Comparison of ENCODE assay signal across 10 cellular contexts in the genomic region with DNA sequence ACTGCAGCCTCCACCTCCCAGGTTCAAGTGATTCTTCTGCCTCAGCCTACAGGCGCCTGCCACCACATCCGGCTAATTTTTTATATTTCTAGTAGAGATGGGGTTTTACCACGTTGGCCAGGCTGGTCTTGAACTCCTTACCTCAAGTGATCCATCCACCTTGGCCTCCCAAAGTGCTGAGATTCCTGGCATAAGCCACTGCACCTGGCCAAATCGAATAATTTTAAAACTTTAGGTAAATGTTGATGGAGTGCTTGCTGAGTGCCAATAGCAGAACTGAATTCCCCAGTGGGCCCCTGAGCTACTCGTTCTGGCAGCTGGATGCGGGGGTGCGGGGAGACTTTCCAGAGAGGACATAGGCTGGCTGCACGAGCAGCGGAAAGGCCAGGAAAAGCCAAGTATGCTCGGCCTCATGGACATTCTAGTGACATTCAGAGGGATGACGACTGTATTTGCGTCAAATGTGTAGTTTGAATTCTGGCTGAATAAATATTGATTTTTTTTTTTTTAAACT. TPM values are rescaled to one million over a fixed set of nuclear protein-coding genes. Genes with fewer than 3 reads are reported as not detected.
DNase-seq lines count a peak whose midpoint lies in the region; ATAC-seq, FAIRE-seq and TF ChIP-seq lines count a peak whose summit lies in the region.
"Had no signal": no experiment of that assay in that cellular context is flagged by ENCODE, and none has a peak within 500 bp of the region (broad histone marks: within the 10 kb centered on the region; RNA-seq: fewer than 3 reads in every experiment).

No MANE protein-coding gene starts in this region.

- H3K4me1 ChIP-seq in CD4-positive, CD25-positive, alpha-beta regulatory T cell (ENCODE audit: control insufficient read depth, insufficient read depth, low read length, poor library complexity, severe bottlenecking), result peaks cover 46% of the 10 kb centered on the region
- peaks cover 16 to 35% (median 24%) of the 10 kb centered on the region in 3 donors for H3K4me1 ChIP-seq in pancreas
- H3K4me1 ChIP-seq: neural progenitor cell had no signal

- H3K27ac ChIP-seq in CD4-positive, CD25-positive, alpha-beta regulatory T cell (ENCODE audit: insufficient read depth, low read length, poor library complexity, severe bottlenecking), result peak overlapping the region; percentile 94
- H3K27ac ChIP-seq in pancreas, result peak overlapping the region; percentile 67 to 94 (median 82)
- H3K27ac ChIP-seq: neural progenitor cell had no signal

- intact Hi-C loops in pancreas (cut with DNase I), result no loop called here

- ATAC-seq in CD4-positive, CD25-positive, alpha-beta regulatory T cell (ENCODE audit: low read depth in 2 of 2), result no peak
- ATAC-seq in pancreas, result peak; percentile 49 to 80 (median 59)

- H3K36me3 ChIP-seq in CD4-positive, CD25-positive, alpha-beta regulatory T cell (ENCODE audit: control insufficient read depth, insufficient read depth, low read length), result peaks cover 31% of the 10 kb centered on the region
- peaks cover 0 to 3% (median 0%) of the 10 kb centered on the region in 3 donors for H3K36me3 ChIP-seq in pancreas

- no peaks in the 10 kb centered on the region for H3K27me3 Mint-ChIP-seq in CD4-positive, CD25-positive, alpha-beta regulatory T cell
- no peaks in the 10 kb centered on the region for H3K27me3 Mint-ChIP-seq in mesothelial cell of epicardium (ENCODE audit: low read depth)

- peak overlapping the region; percentile 80 to 87 (median 84) for H3K4me3 Mint-ChIP-seq in CD4-positive, CD25-positive, alpha-beta regulatory T cell
- H3K4me3 Mint-ChIP-seq in mesothelial cell of epicardium, result no peak overlapping the region
- H3K4me3 Mint-ChIP-seq: neural progenitor cell had no signal

- H3K9me3 Mint-ChIP-seq in CD4-positive, CD25-positive, alpha-beta regulatory T cell, result no peaks in the 10 kb centered on the region
- H3K9me3 Mint-ChIP-seq in mesothelial cell of epicardium, result no peaks in the 10 kb centered on the region
- H3K9me3 Mint-ChIP-seq: neural progenitor cell had no signal

- WGBS in pancreas, 2 donors, result 35 to 38% methylated on average over 12 of the region's 12 CpGs

- TF ChIP-seq CTCF in fibroblast of mammary gland (conservative IDR thresholded peaks at IDR 0.05; ENCODE audit: control insufficient read depth, insufficient read depth, low read depth, low read length) (no peak), pancreas (IDR thresholded peaks at IDR 0.05) (no peak), mesothelial cell of epicardium (IDR thresholded peaks at IDR 0.05; ENCODE audit: unreplicated experiment) (no peak)

- H3K27ac Mint-ChIP-seq in CD4-positive, CD25-positive, alpha-beta regulatory T cell, result peak overlapping the region; percentile 92 to 100 (median 97)
- no peak overlapping the region for H3K27ac Mint-ChIP-seq in mesothelial cell of epicardium
- H3K27ac Mint-ChIP-seq: neural progenitor cell had no signal

- H3K9me3 ChIP-seq in CD4-positive, CD25-positive, alpha-beta regulatory T cell (ENCODE audit: control insufficient read depth in 2 of 2, low read length in 2 of 2), result no peaks in the 10 kb centered on the region
- H3K9me3 ChIP-seq in pancreas, result no peaks in the 10 kb centered on the region

- FAIRE-seq in pancreas (lab: Jason Lieb, UNC), result no peak

- peaks cover 12% of the 10 kb centered on the region for H3K36me3 Mint-ChIP-seq in CD4-positive, CD25-positive, alpha-beta regulatory T cell
- H3K36me3 Mint-ChIP-seq in mesothelial cell of epicardium, result peaks cover 20% of the 10 kb centered on the region

- peak overlapping the region; percentile 26 for H3K4me3 ChIP-seq in CD4-positive, CD25-positive, alpha-beta regulatory T cell (ENCODE audit: low read depth, low read length)
- H3K4me3 ChIP-seq in fibroblast of mammary gland (ENCODE audit: control insufficient read depth, low read depth, low read length) (no peak overlapping the region), pancreas (peak overlapping the region in 1 of 4 donors; percentile 7)
- H3K4me3 ChIP-seq: neural progenitor cell had no signal

- no peaks in the 10 kb centered on the region for H3K27me3 ChIP-seq in CD4-positive, CD25-positive, alpha-beta regulatory T cell (ENCODE audit: control insufficient read depth, insufficient read depth, low read length)
- H3K27me3 ChIP-seq in pancreas, result no peaks in the 10 kb centered on the region
- H3K27me3 ChIP-seq: neural progenitor cell had no signal

- peak in 2 of 3 donors; percentile 43 to 53 for DNase-seq in CD4-positive, CD25-positive, alpha-beta regulatory T cell
- peak; percentile 76 to 89 for DNase-seq in SHP77 (lab: John Stamatoyannopoulos, UW)
- DNase-seq in fibroblast of mammary gland (ENCODE audit: low read depth), result peak; percentile 34
- DNase-seq in pancreas, result peak; percentile 53 to 75 (median 68)
- DNase-seq in mesothelial cell of epicardium (ENCODE audit: low spot score in 2 of 2, unreplicated experiment in 2 of 2), result no peak
- DNase-seq in NCI-H2081 treated with DMSO at 0.1 percent for 48 hours (lab: John Stamatoyannopoulos, UW), result no peak
- DNase-seq in HCEC 1CT, result no peak
- no peak for DNase-seq in UCSD-AML1 (lab: John Stamatoyannopoulos, UW; ENCODE audit: unreplicated experiment)
- DNase-seq: erythroblast had no signal

- peaks cover 8 to 70% (median 44%) of the 10 kb centered on the region in 4 donors for H3K4me1 Mint-ChIP-seq in CD4-positive, CD25-positive, alpha-beta regulatory T cell
- H3K4me1 Mint-ChIP-seq in mesothelial cell of epicardium, result no peaks in the 10 kb centered on the region
- H3K4me1 Mint-ChIP-seq: neural progenitor cell had no signal

RNA-seq across cellular contexts. Expression of gene TRAF2, which starts 16.8 kb away (rescaled TPM):
- total RNA-seq in CD4-positive, CD25-positive, alpha-beta regulatory T cell, result 28.6 TPM
- polyA plus RNA-seq in CD4-positive, CD25-positive, alpha-beta regulatory T cell, result 10 to 100 TPM; 11.0 to 23.0 (median 15.6) TPM
- total RNA-seq in pancreas (10 to 100 TPM in 1 of 6 donors, 1 to 10 TPM in 5; 4.8 to 13.4 (median 6.9) TPM), mesothelial cell of epicardium (16.0 to 18.1 TPM (median 17.4 TPM) in 3 replicates)
- polyA plus RNA-seq in pancreas, result 10 to 100 TPM; 14.4 TPM

RNA-seq across cellular contexts. Expression of gene EDF1, which starts 37.0 kb away (rescaled TPM):
- 219 TPM for total RNA-seq in CD4-positive, CD25-positive, alpha-beta regulatory T cell
- polyA plus RNA-seq in CD4-positive, CD25-positive, alpha-beta regulatory T cell, result 100 to 1,000 TPM; 297 to 398 (median 339) TPM
- 100 to 1,000 TPM; 230 to 422 (median 268) TPM for total RNA-seq in pancreas
- 100 to 1,000 TPM; 443 to 612 TPM for polyA plus RNA-seq in pancreas
- total RNA-seq in mesothelial cell of epicardium, result 275 to 294 TPM (median 275 TPM) in 3 replicates

RNA-seq across cellular contexts. Expression of gene FBXW5, which starts 41.4 kb away (rescaled TPM):
- total RNA-seq in CD4-positive, CD25-positive, alpha-beta regulatory T cell, result 96.9 TPM
- polyA plus RNA-seq in CD4-positive, CD25-positive, alpha-beta regulatory T cell, result 100 to 1,000 TPM in 3 of 4 donors, 10 to 100 TPM in 1; 91.6 to 134 (median 121) TPM
- 10 to 100 TPM; 56.2 to 80.2 (median 60.4) TPM for total RNA-seq in pancreas
- polyA plus RNA-seq in pancreas, result 100 to 1,000 TPM; 112 to 117 TPM
- 58.9 to 62.3 TPM (median 59.8 TPM) in 3 replicates for total RNA-seq in mesothelial cell of epicardium

RNA-seq across cellular contexts. Expression of gene C8G, which starts 41.9 kb away (rescaled TPM):
- 1.1 TPM for total RNA-seq in CD4-positive, CD25-positive, alpha-beta regulatory T cell
- under 1 TPM in 1 of 4 donors, not detected in 3; 0.96 TPM for polyA plus RNA-seq in CD4-positive, CD25-positive, alpha-beta regulatory T cell
- 1 to 10 TPM in 1 of 6 donors, under 1 TPM in 4, not detected in 1; 0.24 to 1.2 (median 0.43) TPM for total RNA-seq in pancreas
- 1 to 10 TPM in 1 of 2 donors, under 1 TPM in 1; 0.84 to 5.0 TPM for polyA plus RNA-seq in pancreas
- 1.5 to 2.5 TPM (median 1.5 TPM) in 3 replicates for total RNA-seq in mesothelial cell of epicardium

RNA-seq across cellular contexts. Expression of gene LCN12, which starts 49.0 kb away (rescaled TPM):
- 1.4 TPM for total RNA-seq in CD4-positive, CD25-positive, alpha-beta regulatory T cell
- polyA plus RNA-seq in CD4-positive, CD25-positive, alpha-beta regulatory T cell, result not detected
- 1 to 10 TPM in 5 of 6 donors, under 1 TPM in 1; 0.57 to 7.6 (median 3.0) TPM for total RNA-seq in pancreas
- polyA plus RNA-seq in pancreas, result 10 to 100 TPM in 1 of 2 donors, 1 to 10 TPM in 1; 9.0 to 16.5 TPM
- total RNA-seq in mesothelial cell of epicardium, result 13.3 to 15.9 TPM (median 13.8 TPM) in 3 replicates

Comparison
In these comparisons a context has a peak if more than half of its experiments do, and no peak if none do; other contexts are left out.
1. ATAC-seq: peak in pancreas (4 of 4); none in CD4-positive, CD25-positive, alpha-beta regulatory T cell (0 of 2).
2. DNase-seq: peak in CD4-positive, CD25-positive, alpha-beta regulatory T cell (2 of 3), SHP77 (2 of 2), fibroblast of mammary gland (single experiment) and pancreas (6 of 6); none in mesothelial cell of epicardium (0 of 2), NCI-H2081 treated with DMSO at 0.1 percent for 48 hours (single experiment), HCEC 1CT (single experiment) and UCSD-AML1 (single experiment).